Comparison of ENCODE assay signal across 22 cellular contexts in genomic region chr18:63892544-63892943, GRCh38. TPM values are rescaled to one million over a fixed set of nuclear protein-coding genes. Genes with fewer than 3 reads are reported as not detected.
DNase-seq lines count a peak whose midpoint lies in the region; ATAC-seq, FAIRE-seq and TF ChIP-seq lines count a peak whose summit lies in the region.
"Had no signal": no experiment of that assay in that cellular context is flagged by ENCODE, and none has a peak within 500 bp of the region (broad histone marks: within the 10 kb centered on the region; RNA-seq: fewer than 3 reads in every experiment).

No MANE protein-coding gene starts in this region.

- no peak for ATAC-seq in HG03571 (IDR thresholded peaks at IDR 0.05; ENCODE audit: unreplicated experiment)
- ATAC-seq: CD8-positive, alpha-beta T cell had no signal

- no peaks in the 10 kb centered on the region for H3K27me3 ChIP-seq in HL-60 (ENCODE audit: insufficient read depth, poor library complexity, severe bottlenecking)
- H3K27me3 ChIP-seq: BE2C had no signal

- no peaks in the 10 kb centered on the region for H3K4me1 Mint-ChIP-seq in immature natural killer cell

- no peak for TF ChIP-seq CTCF in HL-60 (IDR thresholded peaks at IDR 0.05; ENCODE audit: insufficient read depth, low read length)

- peaks cover 0 to 8% (median 2%) of the 10 kb centered on the region in 3 donors for H3K27me3 Mint-ChIP-seq in immature natural killer cell (ENCODE audit: low read depth in 3 of 3)

- DNase-seq in HL-60 (ENCODE audit: low read depth in 1 of 2, low spot score in 1 of 2): peak; percentile 84 to 95
- DNase-seq in NOMO-1 treated with dmso at 0.1 percent for 144 hours (lab: John Stamatoyannopoulos, UW; ENCODE audit: unreplicated experiment): peak; percentile 85
- peak; percentile 59 for DNase-seq in amniotic epithelial cell (ENCODE audit: low read depth)
- DNase-seq in immature natural killer cell: no peak
- no peak for DNase-seq in HTR-8/SVneo (ENCODE audit: insufficient read length, low spot score)
- DNase-seq in nucleus accumbens (lab: John Stamatoyannopoulos, UW): no peak
- DNase-seq: BE2C; CD8-positive, alpha-beta T cell; DMS79 treated with DMSO at 0.1 percent for 48 hours; IMR-90; Karpas-422; MM.1S; NCI-H1436; NCI-H2029 treated with DMSO at 0.1 percent for 48 hours; NCI-H2171 treated with DMSO at 0.1 percent for 48 hours; NCI-H774; SHP77 had no signal

- no peaks in the 10 kb centered on the region for H3K36me3 Mint-ChIP-seq in immature natural killer cell
- H3K36me3 Mint-ChIP-seq: CD8-positive, alpha-beta T cell had no signal

- H3K4me3 Mint-ChIP-seq in immature natural killer cell: no peak overlapping the region
- H3K4me3 Mint-ChIP-seq: CD8-positive, alpha-beta T cell had no signal

- H3K4me3 ChIP-seq in HL-60 (replicated peaks; ENCODE audit: insufficient read depth, low read length): no peak overlapping the region

- no peak for FAIRE-seq in HTR-8/SVneo (lab: Jason Lieb, UNC)
- FAIRE-seq: G401.6, GM12891, GM18507, H54 had no signal

- H3K27ac ChIP-seq in HL-60 (replicated peaks): peak overlapping the region; percentile 85

- H3K9me3 Mint-ChIP-seq in immature natural killer cell: no peaks in the 10 kb centered on the region
- H3K9me3 Mint-ChIP-seq: CD8-positive, alpha-beta T cell had no signal

- H3K27ac Mint-ChIP-seq in immature natural killer cell: no peak overlapping the region
- H3K27ac Mint-ChIP-seq: CD8-positive, alpha-beta T cell had no signal

RNA-seq across cellular contexts. Expression of gene SERPINB2, which starts 5.0 kb away (rescaled TPM):
- polyA plus RNA-seq in immature natural killer cell: not detected

RNA-seq across cellular contexts. Expression of gene SERPINB10, which starts 15.2 kb away (rescaled TPM):
- polyA plus RNA-seq in immature natural killer cell: not detected
- polyA plus RNA-seq: IMR-90 had no signal

RNA-seq across cellular contexts. Expression of gene HMSD, which starts 56.6 kb away (rescaled TPM):
- not detected for polyA plus RNA-seq in immature natural killer cell

Comparison
In these comparisons a context has a peak if more than half of its experiments do, and no peak if none do; other contexts are left out.
1. DNase-seq: peak in HL-60 (2 of 2), NOMO-1 treated with dmso at 0.1 percent for 144 hours (single experiment) and amniotic epithelial cell (single experiment); none in immature natural killer cell (0 of 3), HTR-8/SVneo (single experiment) and nucleus accumbens (0 of 56).